Comparison of ENCODE assay signal across 21 cellular contexts in the genomic region with DNA sequence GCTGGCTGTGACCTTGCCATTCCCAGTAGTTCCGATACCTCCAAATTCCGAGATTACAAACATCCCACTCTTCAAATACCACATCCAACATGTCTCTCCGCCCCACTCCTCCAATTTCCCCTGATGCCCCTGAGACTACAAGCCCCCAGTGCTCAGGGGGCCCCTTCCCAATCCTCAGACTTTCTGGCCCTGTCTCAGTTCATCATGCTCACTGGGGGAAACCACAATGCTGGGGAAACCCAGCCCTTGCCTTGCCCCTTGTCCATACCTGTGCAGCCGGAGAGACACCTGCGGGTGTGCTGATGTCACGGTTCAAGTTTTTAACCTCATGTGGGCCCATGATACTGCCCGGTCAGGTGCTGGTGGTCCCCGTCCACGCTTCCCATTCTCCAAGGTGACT.
"Had no signal": no experiment of that assay in that cellular context is flagged by ENCODE, and none has a peak within 500 bp of the region (broad histone marks: within the 10 kb centered on the region; RNA-seq: fewer than 3 reads in every experiment).

No MANE protein-coding gene starts in this region.

- H3K4me2 ChIP-seq: KMS-11, SK-N-SH had no signal

- H3K9me3 ChIP-seq: SK-N-SH had no signal

- DNase-seq: IMR-90, Kasumi-1, MM.1S, NCI-H1092 treated with DMSO at 0.1 percent for 48 hours, NCI-H1436, NCI-H187, NCI-H2029, NCI-H2081 treated with DMSO at 0.1 percent for 48 hours, NCI-H2171, NCI-H226, NCI-H446, NCI-H510A, NCI-H524 treated with DMSO at 0.1 percent for 48 hours, NCI-H69, NCI-H774, SHP77, SK-N-SH had no signal

- FAIRE-seq: HepG2, RCC 7860 had no signal

- H3K9ac ChIP-seq: KMS-11, SK-N-SH had no signal

- ATAC-seq: HepG2 had no signal

- H3K27ac ChIP-seq: KMS-11, RWPE1 had no signal
